ENCODE assay signal across 8 cellular contexts in genomic region chr18:79988925-79989361, GRCh38. TPM values are rescaled to one million over a fixed set of nuclear protein-coding genes. Genes with fewer than 3 reads are reported as not detected.
DNase-seq lines count a peak whose midpoint lies in the region; ATAC-seq, FAIRE-seq and TF ChIP-seq lines count a peak whose summit lies in the region.

No MANE protein-coding gene starts in this region.

- H3K27me3 ChIP-seq in endothelial cell of umbilical vein (ENCODE audit: control insufficient read depth in 2 of 2, insufficient read depth in 2 of 2, low read length in 2 of 2) = no peaks in the 10 kb centered on the region

- DNase-seq in NCI-H146 (lab: John Stamatoyannopoulos, UW) (peak; percentile 75), NCI-H146 treated with DMSO at 0.1 percent for 48 hours (lab: John Stamatoyannopoulos, UW; ENCODE audit: unreplicated experiment) (no peak), RKO (ENCODE audit: low spot score) (peak; percentile 78), endothelial cell of umbilical vein (ENCODE audit: low read depth, low spot score) (no peak), naive B cell (no peak), cortex of kidney (lab: John Stamatoyannopoulos, UW) (no peak)
- no peak for DNase-seq in activated CD4-positive, CD25-positive, alpha-beta regulatory T cell treated with anti-CD3 and anti-CD28 coated beads, Interleukin-2, amount 50 U/mL, for 72 hours

- peaks cover 17 to 36% (median 27%) of the 10 kb centered on the region in 3 donors for H3K4me1 Mint-ChIP-seq in naive B cell

- dilution Hi-C loops in endothelial cell of umbilical vein (cut with MboI; ENCODE audit: extremely low pct_ligation_motif_present, low sequenced_read_pairs) = no loop called here

- no peak for FAIRE-seq in endothelial cell of umbilical vein (lab: Jason Lieb, UNC)

- no peaks in the 10 kb centered on the region for H3K27me3 Mint-ChIP-seq in naive B cell

- ATAC-seq in naive B cell (ENCODE audit: low read depth in 2 of 2) = no peak

- peak overlapping the region; percentile 53 for H2AFZ ChIP-seq in endothelial cell of umbilical vein (ENCODE audit: low read depth, low read length)

- TF ChIP-seq POLR2A in endothelial cell of umbilical vein (IDR thresholded peaks at IDR 0.05; ENCODE audit: low read depth, low read length) = no peak

- intact Hi-C loops in endothelial cell of umbilical vein (cut with micrococcal nuclease) = loop anchor here (1.0 to 5.0 kb wide), 6 partner anchors 24 to 612 kb away; partner anchors contain the start of genes ADNP2, CTDP1, RBFA and SLC66A2

- peak overlapping the region; percentile 67 for H3K9ac ChIP-seq in endothelial cell of umbilical vein (replicated peaks; ENCODE audit: extremely low read depth, insufficient read depth, low read length)

- peak overlapping the region; percentile 89 to 96 (median 92) for H3K4me3 Mint-ChIP-seq in naive B cell

- H3K36me3 Mint-ChIP-seq in naive B cell = no peaks in the 10 kb centered on the region

- H3K9me3 ChIP-seq in HEK293 (ENCODE audit: control insufficient read depth, insufficient read depth, low read depth, low read length) (no peaks in the 10 kb centered on the region), endothelial cell of umbilical vein (replicated peaks; ENCODE audit: control insufficient read depth, insufficient read depth, low read length) (no peaks in the 10 kb centered on the region)

- TSS peak; percentile 86 for BruUV-seq in endothelial cell of umbilical vein (replicated peaks; lab: Mats Ljungman, UMichigan)

- peak overlapping the region; percentile 45 for H3K4me2 ChIP-seq in endothelial cell of umbilical vein (ENCODE audit: insufficient read depth, low read length)

- H3K9me3 Mint-ChIP-seq in naive B cell = no peaks in the 10 kb centered on the region

- no peaks in the 10 kb centered on the region for H3K9me1 ChIP-seq in endothelial cell of umbilical vein (replicated peaks; ENCODE audit: control insufficient read depth, extremely low read depth, insufficient read depth, low read length)

- POLR2A ChIA-PET in HEK293 (lab: Yijun Ruan, JAX) = interaction anchor here (0.8 to 2.6 kb wide), 3 partner anchors 32 to 120 kb away, joined by 3 to 10 read pairs (median 6); partner anchors contain the start of genes ADNP2 and RBFA
- POLR2A ChIA-PET in endothelial cell of umbilical vein (lab: Charles Lee) = interaction anchor here (1.6 kb wide), 1 partner anchor 45 kb away, joined by 7 read pairs; the partner anchor contains the start of gene RBFA

- peak overlapping the region; percentile 82 for H3K4me3 ChIP-seq in HEK293 (ENCODE audit: low read depth, low read length)
- H3K4me3 ChIP-seq in endothelial cell of umbilical vein (replicated peaks in 1 of 3; ENCODE audit: insufficient read depth in 1 of 3, low read depth in 1 of 3, low read length in 3 of 3) = peak overlapping the region; percentile 41 to 96 (median 96)

- peak overlapping the region; percentile 91 for H3K27ac ChIP-seq in HEK293 (ENCODE audit: extremely low read depth, low read depth, low read length)
- H3K27ac ChIP-seq in endothelial cell of umbilical vein (ENCODE audit: insufficient read depth, low read depth, low read length) = peak overlapping the region; percentile 43

- H4K20me1 ChIP-seq in endothelial cell of umbilical vein (replicated peaks; ENCODE audit: control insufficient read depth, extremely low read depth, insufficient read depth, low read length) = no peaks in the 10 kb centered on the region

- TF ChIP-seq CTCF in HEK293 (tag by site-specific recombination; IDR thresholded peaks at IDR 0.05) (no peak), endothelial cell of umbilical vein (IDR thresholded peaks at IDR 0.05; ENCODE audit: extremely low read depth in 1 of 2, insufficient read depth in 1 of 2, low read depth in 1 of 2, low read length in 2 of 2) (no peak)

- peak overlapping the region; percentile 94 to 99 (median 97) for H3K27ac Mint-ChIP-seq in naive B cell

- H3K4me1 ChIP-seq in HEK293 (ENCODE audit: control insufficient read depth, insufficient read depth, low read length) (peaks cover 7% of the 10 kb centered on the region), endothelial cell of umbilical vein (ENCODE audit: control insufficient read depth, extremely low read depth, insufficient read depth, low read length) (peaks cover 13% of the 10 kb centered on the region)

- CTCF ChIA-PET in HEK293 (lab: Yijun Ruan, JAX) = interaction anchor here (0.7 kb wide), 1 partner anchor 50 kb away, joined by 3 read pairs; no protein-coding TSS in a partner anchor
- CTCF ChIA-PET in endothelial cell of umbilical vein (lab: Charles Lee) = interaction anchor here (2.7 kb wide), 1 partner anchor 45 kb away, joined by 24 read pairs; the partner anchor contains the start of gene RBFA

- peaks cover 21 to 26% of the 10 kb centered on the region in 2 experiments for H3K36me3 ChIP-seq in HEK293 (ENCODE audit: control insufficient read depth in 2 of 2, insufficient read depth in 1 of 2, low read length in 2 of 2)
- peaks cover 2 to 4% of the 10 kb centered on the region in 2 experiments for H3K36me3 ChIP-seq in endothelial cell of umbilical vein (ENCODE audit: control insufficient read depth in 2 of 2, extremely low read depth in 1 of 2, insufficient read depth in 2 of 2, low read length in 2 of 2)

- peaks cover 43% of the 10 kb centered on the region for H3K79me2 ChIP-seq in endothelial cell of umbilical vein (ENCODE audit: control insufficient read depth, insufficient read depth, low read length)

TF ChIP-seq in HEK293, 187 proteins besides CTCF, POLR2A, EP300 and RAD21 (continues in another document):
- TF ChIP-seq ZNF335 (tag by site-specific recombination; conservative IDR thresholded peaks at IDR 0.05) = peak; percentile 92

TF ChIP-seq in endothelial cell of umbilical vein, 7 proteins besides CTCF, POLR2A, EP300 and RAD21:
- TF ChIP-seq MYC (IDR thresholded peaks at IDR 0.05; ENCODE audit: low read depth, low read length) (no peak), EZH2 (IDR thresholded peaks at IDR 0.05; ENCODE audit: borderline replicate concordance, low read depth, low read length, severe bottlenecking) (no peak), POLR2AphosphoS5 (IDR thresholded peaks at IDR 0.05; ENCODE audit: insufficient read depth, low read depth, low read length) (no peak), FOS (IDR thresholded peaks at IDR 0.05; ENCODE audit: borderline replicate concordance, insufficient read depth, low read length) (no peak), MAX (IDR thresholded peaks at IDR 0.05; ENCODE audit: insufficient read depth, insufficient read length) (no peak), GATA2 (IDR thresholded peaks at IDR 0.05; ENCODE audit: insufficient read depth, insufficient read length, low read depth, low read length) (no peak), JUN (IDR thresholded peaks at IDR 0.05; ENCODE audit: borderline replicate concordance, insufficient read depth, insufficient read length, low read depth) (no peak)

RNA-seq across cellular contexts. Expression of gene TXNL4A, which starts 0.6 kb away (rescaled TPM):
- total RNA-seq in endothelial cell of umbilical vein = 147 and 148 TPM in 2 replicates
- polyA plus RNA-seq in endothelial cell of umbilical vein (142 and 172 TPM in 2 replicates), naive B cell (ENCODE audit: low read depth in 6 of 6) (100 to 1,000 TPM; 192 to 253 (median 220) TPM)
- polyA plus RNA-seq in endothelial cell of umbilical vein (2011; cell fraction: cytosol; rRNA removed) = 151 and 167 TPM in 2 replicates
- 48.5 and 53.6 TPM in 2 replicates for polyA plus RNA-seq in endothelial cell of umbilical vein (2011; cell fraction: nucleus; rRNA removed)
- polyA plus RNA-seq in endothelial cell of umbilical vein (2012) = 135 and 147 TPM in 2 replicates
- 53.7 and 61.1 TPM in 2 replicates for polyA minus RNA-seq in endothelial cell of umbilical vein
- 66.3 TPM for polyA minus RNA-seq in endothelial cell of umbilical vein (2011; cell fraction: cytosol; rRNA and poly(A)+ RNA removed)
- 12.2 and 14.9 TPM in 2 replicates for polyA minus RNA-seq in endothelial cell of umbilical vein (2011; cell fraction: nucleus; rRNA and poly(A)+ RNA removed)

RNA-seq across cellular contexts. Expression of gene HSBP1L1, which starts 24.5 kb away (rescaled TPM):
- total RNA-seq in endothelial cell of umbilical vein = 3.7 and 5.2 TPM in 2 replicates
- polyA plus RNA-seq in endothelial cell of umbilical vein = 5.6 and 7.1 TPM in 2 replicates
- 5.0 and 5.2 TPM in 2 replicates for polyA plus RNA-seq in endothelial cell of umbilical vein (2011; cell fraction: cytosol; rRNA removed)
- polyA plus RNA-seq in endothelial cell of umbilical vein (2011; cell fraction: nucleus; rRNA removed) = 10.8 and 12.3 TPM in 2 replicates
- polyA plus RNA-seq in endothelial cell of umbilical vein (2012) = 3.9 and 6.9 TPM in 2 replicates
- polyA minus RNA-seq in endothelial cell of umbilical vein = 1.00 and 1.3 TPM in 2 replicates
- polyA minus RNA-seq in endothelial cell of umbilical vein (2011; cell fraction: cytosol; rRNA and poly(A)+ RNA removed) = 8.9 TPM
- polyA minus RNA-seq in endothelial cell of umbilical vein (2011; cell fraction: nucleus; rRNA and poly(A)+ RNA removed) = 4.1 and 5.7 TPM in 2 replicates
- 10 to 100 TPM in 1 of 6 donors, 1 to 10 TPM in 5; 1.8 to 10.5 (median 4.5) TPM for polyA plus RNA-seq in naive B cell (ENCODE audit: low read depth in 6 of 6)

RNA-seq across cellular contexts. Expression of gene SLC66A2, which starts 37.5 kb away (rescaled TPM):
- total RNA-seq in endothelial cell of umbilical vein = 32.5 and 35.2 TPM in 2 replicates
- polyA plus RNA-seq in endothelial cell of umbilical vein (37.1 and 40.4 TPM in 2 replicates), naive B cell (ENCODE audit: low read depth in 6 of 6) (10 to 100 TPM; 26.3 to 40.9 (median 34.5) TPM)
- 17.6 and 26.3 TPM in 2 replicates for polyA plus RNA-seq in endothelial cell of umbilical vein (2011; cell fraction: cytosol; rRNA removed)
- polyA plus RNA-seq in endothelial cell of umbilical vein (2011; cell fraction: nucleus; rRNA removed) = 17.9 and 19.8 TPM in 2 replicates
- polyA plus RNA-seq in endothelial cell of umbilical vein (2012) = 17.8 and 26.9 TPM in 2 replicates
- 17.9 and 23.0 TPM in 2 replicates for polyA minus RNA-seq in endothelial cell of umbilical vein
- 20.8 TPM for polyA minus RNA-seq in endothelial cell of umbilical vein (2011; cell fraction: cytosol; rRNA and poly(A)+ RNA removed)
- polyA minus RNA-seq in endothelial cell of umbilical vein (2011; cell fraction: nucleus; rRNA and poly(A)+ RNA removed) = 9.4 and 13.5 TPM in 2 replicates

RNA-seq across cellular contexts. Expression of gene RBFA, which starts 45.3 kb away (rescaled TPM):
- total RNA-seq in endothelial cell of umbilical vein = 30.5 and 34.8 TPM in 2 replicates
- polyA plus RNA-seq in endothelial cell of umbilical vein = 26.8 and 27.4 TPM in 2 replicates
- polyA plus RNA-seq in endothelial cell of umbilical vein (2011; cell fraction: cytosol; rRNA removed) = 41.2 and 43.1 TPM in 2 replicates
- polyA plus RNA-seq in endothelial cell of umbilical vein (2011; cell fraction: nucleus; rRNA removed) = 56.1 and 61.3 TPM in 2 replicates
- 25.4 and 27.9 TPM in 2 replicates for polyA plus RNA-seq in endothelial cell of umbilical vein (2012)
- 25.4 and 26.0 TPM in 2 replicates for polyA minus RNA-seq in endothelial cell of umbilical vein
- 5.2 TPM for polyA minus RNA-seq in endothelial cell of umbilical vein (2011; cell fraction: cytosol; rRNA and poly(A)+ RNA removed)
- 28.5 and 29.4 TPM in 2 replicates for polyA minus RNA-seq in endothelial cell of umbilical vein (2011; cell fraction: nucleus; rRNA and poly(A)+ RNA removed)
- 10 to 100 TPM in 5 of 6 donors, 1 to 10 TPM in 1; 6.5 to 18.4 (median 17.1) TPM for polyA plus RNA-seq in naive B cell (ENCODE audit: low read depth in 6 of 6)

Comparison
In these comparisons a context has a peak if more than half of its experiments do, and no peak if none do; other contexts are left out.
1. DNase-seq: peak in NCI-H146 (single experiment) and RKO (single experiment); none in NCI-H146 treated with DMSO at 0.1 percent for 48 hours (single experiment), endothelial cell of umbilical vein (single experiment), naive B cell (single experiment), cortex of kidney (single experiment) and activated CD4-positive, CD25-positive, alpha-beta regulatory T cell treated with anti-CD3 and anti-CD28 coated beads, Interleukin-2, amount 50 U/mL, for 72 hours (single experiment).